ENCODE assay signal across 1 cellular context in the genomic region with DNA sequence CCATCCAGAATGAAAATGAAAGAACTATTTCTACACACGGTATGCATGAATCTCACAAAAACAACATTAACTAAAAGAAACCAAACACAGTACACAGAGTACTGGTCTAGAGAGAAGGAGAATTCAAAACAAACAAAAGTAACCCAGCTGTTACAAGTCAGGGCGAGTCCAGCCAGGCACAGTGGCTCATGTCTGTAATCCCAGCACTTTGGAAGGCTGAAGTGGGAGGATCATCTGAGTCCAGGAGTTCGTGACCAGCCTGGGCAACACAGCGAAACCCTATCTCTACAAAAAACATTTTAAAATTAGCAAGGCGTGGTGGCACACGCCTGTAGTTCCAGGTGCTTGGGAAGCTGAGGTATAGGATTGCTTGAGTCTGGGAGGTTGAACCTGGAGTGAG.
TF ChIP-seq lines count a peak whose summit lies in the region.

No MANE protein-coding gene starts in this region.

TF ChIP-seq in GM23338, 12 proteins besides CTCF, POLR2A, EP300 and RAD21 (continued from another document):
- TF ChIP-seq, protein P1, sequence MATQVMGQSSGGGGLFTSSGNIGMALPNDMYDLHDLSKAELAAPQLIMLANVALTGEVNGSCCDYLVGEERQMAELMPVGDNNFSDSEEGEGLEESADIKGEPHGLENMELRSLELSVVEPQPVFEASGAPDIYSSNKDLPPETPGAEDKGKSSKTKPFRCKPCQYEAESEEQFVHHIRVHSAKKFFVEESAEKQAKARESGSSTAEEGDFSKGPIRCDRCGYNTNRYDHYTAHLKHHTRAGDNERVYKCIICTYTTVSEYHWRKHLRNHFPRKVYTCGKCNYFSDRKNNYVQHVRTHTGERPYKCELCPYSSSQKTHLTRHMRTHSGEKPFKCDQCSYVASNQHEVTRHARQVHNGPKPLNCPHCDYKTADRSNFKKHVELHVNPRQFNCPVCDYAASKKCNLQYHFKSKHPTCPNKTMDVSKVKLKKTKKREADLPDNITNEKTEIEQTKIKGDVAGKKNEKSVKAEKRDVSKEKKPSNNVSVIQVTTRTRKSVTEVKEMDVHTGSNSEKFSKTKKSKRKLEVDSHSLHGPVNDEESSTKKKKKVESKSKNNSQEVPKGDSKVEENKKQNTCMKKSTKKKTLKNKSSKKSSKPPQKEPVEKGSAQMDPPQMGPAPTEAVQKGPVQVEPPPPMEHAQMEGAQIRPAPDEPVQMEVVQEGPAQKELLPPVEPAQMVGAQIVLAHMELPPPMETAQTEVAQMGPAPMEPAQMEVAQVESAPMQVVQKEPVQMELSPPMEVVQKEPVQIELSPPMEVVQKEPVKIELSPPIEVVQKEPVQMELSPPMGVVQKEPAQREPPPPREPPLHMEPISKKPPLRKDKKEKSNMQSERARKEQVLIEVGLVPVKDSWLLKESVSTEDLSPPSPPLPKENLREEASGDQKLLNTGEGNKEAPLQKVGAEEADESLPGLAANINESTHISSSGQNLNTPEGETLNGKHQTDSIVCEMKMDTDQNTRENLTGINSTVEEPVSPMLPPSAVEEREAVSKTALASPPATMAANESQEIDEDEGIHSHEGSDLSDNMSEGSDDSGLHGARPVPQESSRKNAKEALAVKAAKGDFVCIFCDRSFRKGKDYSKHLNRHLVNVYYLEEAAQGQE (IDR thresholded peaks at IDR 0.05; ENCODE audit: unreplicated experiment): no peak
- TF ChIP-seq, protein P2, sequence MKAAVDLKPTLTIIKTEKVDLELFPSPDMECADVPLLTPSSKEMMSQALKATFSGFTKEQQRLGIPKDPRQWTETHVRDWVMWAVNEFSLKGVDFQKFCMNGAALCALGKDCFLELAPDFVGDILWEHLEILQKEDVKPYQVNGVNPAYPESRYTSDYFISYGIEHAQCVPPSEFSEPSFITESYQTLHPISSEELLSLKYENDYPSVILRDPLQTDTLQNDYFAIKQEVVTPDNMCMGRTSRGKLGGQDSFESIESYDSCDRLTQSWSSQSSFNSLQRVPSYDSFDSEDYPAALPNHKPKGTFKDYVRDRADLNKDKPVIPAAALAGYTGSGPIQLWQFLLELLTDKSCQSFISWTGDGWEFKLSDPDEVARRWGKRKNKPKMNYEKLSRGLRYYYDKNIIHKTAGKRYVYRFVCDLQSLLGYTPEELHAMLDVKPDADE (IDR thresholded peaks at IDR 0.05): no peak
- TF ChIP-seq CREB1 (CRISPR knock-in tag; IDR thresholded peaks at IDR 0.05; ENCODE audit: low read depth): no peak
TF ChIP-seq in GM23338: peak in this region for 0.
